In genomic region chr3:105539897-105540296, GRCh38 we compare ENCODE assay signal across 15 cellular contexts.
"Had no signal": no experiment of that assay in that cellular context is flagged by ENCODE, and none has a peak within 500 bp of the region (broad histone marks: within the 10 kb centered on the region; RNA-seq: fewer than 3 reads in every experiment).

No MANE protein-coding gene starts in this region.

- H3K9me3 ChIP-seq: heart left ventricle, neutrophil, ovary, psoas muscle, right atrium auricular region had no signal

- H3K36me3 ChIP-seq: heart left ventricle, ovary, right atrium auricular region had no signal

- H3K27me3 ChIP-seq: heart left ventricle, neutrophil, ovary, right atrium auricular region had no signal

- H3K4me3 ChIP-seq: heart left ventricle, ovary, psoas muscle, right atrium auricular region had no signal

- FAIRE-seq: endometrium had no signal

- H3K27ac ChIP-seq: heart left ventricle, neutrophil, ovary, psoas muscle, right atrium auricular region had no signal

- DNase-seq: activated gamma-delta T cell treated with Interleukin-2 at 50 U/mL for 16 hours; activated T-cell treated with anti-CD3 and anti-CD28 coated beads, Interleukin-2, amount 50 U/mL, for 1 hour; anterior cingulate cortex; effector CD4-positive, alpha-beta T cell; heart left ventricle; islet precursor cell; left cardiac atrium; ovary; psoas muscle; stimulated activated CD4-positive, alpha-beta T cell treated with anti-CD3 and anti-CD28 coated beads, Interleukin-4, amount 100 ng/mL, for 4 hours; stimulated activated naive CD8-positive, alpha-beta T cell treated with anti-CD3 and anti-CD28 coated beads, Interleukin-15, Interleukin-2, amounts not matched to agents 100 U/mL and 50 U/mL, for 24 hours had no signal

- H3K4me1 ChIP-seq: psoas muscle, right atrium auricular region had no signal

- ATAC-seq: heart left ventricle; left cardiac atrium; psoas muscle; stimulated activated naive CD8-positive, alpha-beta T cell treated with anti-CD3 and anti-CD28 coated beads, Interleukin-15, Interleukin-2, amounts not matched to agents 100 U/mL and 50 U/mL, for 24 hours; WTC11 had no signal
